ENCODE assay signal across 13 cellular contexts in the genomic region with DNA sequence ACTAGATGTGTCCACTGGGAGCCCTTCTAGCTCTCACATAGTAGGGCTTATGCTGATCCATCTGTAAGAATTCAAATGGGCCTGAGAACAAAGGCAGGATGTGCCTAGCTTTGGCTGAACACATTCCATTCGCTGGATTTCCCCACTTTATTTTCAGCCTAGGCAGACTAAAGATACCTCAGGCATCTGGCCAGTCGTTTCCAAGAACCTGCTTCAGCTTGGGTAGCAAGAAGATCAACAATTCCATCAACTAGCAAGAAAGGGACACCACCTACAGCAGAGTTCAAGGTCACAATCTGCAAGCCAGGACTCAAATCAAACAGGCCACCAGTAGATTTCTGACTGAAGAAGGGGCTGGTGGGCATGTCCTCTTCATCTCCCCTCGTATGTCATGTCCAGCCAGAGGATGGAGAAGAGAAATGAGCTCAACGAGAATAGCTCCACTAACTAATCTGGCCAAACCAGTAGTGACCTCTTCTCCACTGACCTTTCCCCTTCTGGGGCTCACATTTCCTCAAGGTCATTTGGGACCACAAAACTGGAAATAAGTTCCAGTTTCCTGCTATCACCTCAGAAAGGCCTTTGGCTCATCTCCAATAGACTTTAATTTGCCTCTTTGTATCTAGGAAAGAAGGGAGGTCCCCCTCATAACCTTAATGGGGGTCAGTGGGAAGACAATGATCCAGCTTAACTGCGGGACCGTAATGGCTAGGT. TPM values are rescaled to one million over a fixed set of nuclear protein-coding genes. Genes with fewer than 3 reads are reported as not detected.
DNase-seq lines count a peak whose midpoint lies in the region; ATAC-seq, FAIRE-seq and TF ChIP-seq lines count a peak whose summit lies in the region.
"Had no signal": no experiment of that assay in that cellular context is flagged by ENCODE, and none has a peak within 500 bp of the region (broad histone marks: within the 10 kb centered on the region; RNA-seq: fewer than 3 reads in every experiment).

No MANE protein-coding gene starts in this region.

- no peak for TF ChIP-seq CTCF in fibroblast of pulmonary artery (IDR thresholded peaks at IDR 0.05; ENCODE audit: low read length, missing control alignments)
- TF ChIP-seq CTCF in pancreas (IDR thresholded peaks at IDR 0.05): no peak
- TF ChIP-seq CTCF in PC-9 (conservative IDR thresholded peaks at IDR 0.05): no peak

- peak overlapping the region; percentile 67 to 68 for H3K27ac Mint-ChIP-seq in stimulated activated naive CD8-positive, alpha-beta T cell treated with anti-CD3 and anti-CD28 coated beads, Interleukin-15, amount 100 ng/mL, for 72 hours

- no peak overlapping the region for H2AFZ ChIP-seq in PC-9

- no peaks in the 10 kb centered on the region for H3K9me2 ChIP-seq in PC-9 (ENCODE audit: insufficient read depth)

- no peak overlapping the region for H3K4me3 ChIP-seq in fibroblast of pulmonary artery (replicated peaks; ENCODE audit: low read depth, low read length)
- H3K4me3 ChIP-seq in pancreas: no peak overlapping the region
- H3K4me3 ChIP-seq in PC-9: no peak overlapping the region

- H3K4me3 Mint-ChIP-seq in stimulated activated naive CD8-positive, alpha-beta T cell treated with anti-CD3 and anti-CD28 coated beads, Interleukin-15, amount 100 ng/mL, for 72 hours: peak overlapping the region; percentile 22 to 40

- H3K27ac ChIP-seq in pancreas: peak overlapping the region in 3 of 4 donors; percentile 65 to 92 (median 84)
- H3K27ac ChIP-seq in PC-9: no peak overlapping the region

- POLR2A ChIA-PET in PC-9 (lab: Charles Lee; ENCODE audit: unreplicated experiment): no interaction called here

- intact Hi-C loops in pancreas (cut with DNase I) (no loop called here), PC-9 (cut with micrococcal nuclease; ENCODE audit: unreplicated experiment) (no loop called here)

- H3K36me3 ChIP-seq in pancreas: no peaks in the 10 kb centered on the region
- H3K36me3 ChIP-seq in PC-9 (ENCODE audit: low read depth): no peaks in the 10 kb centered on the region

- FAIRE-seq in pancreas (lab: Jason Lieb, UNC): no peak

- no peaks in the 10 kb centered on the region for H3K27me3 Mint-ChIP-seq in stimulated activated naive CD8-positive, alpha-beta T cell treated with anti-CD3 and anti-CD28 coated beads, Interleukin-15, amount 100 ng/mL, for 72 hours

- H4K20me1 ChIP-seq in PC-9 (ENCODE audit: insufficient read depth): no peaks in the 10 kb centered on the region

- H3K4me2 ChIP-seq in PC-9: no peak overlapping the region

- no peaks in the 10 kb centered on the region for H3K9me3 Mint-ChIP-seq in stimulated activated naive CD8-positive, alpha-beta T cell treated with anti-CD3 and anti-CD28 coated beads, Interleukin-15, amount 100 ng/mL, for 72 hours

- H3K27me3 ChIP-seq in pancreas (no peaks in the 10 kb centered on the region), PC-9 (ENCODE audit: insufficient read depth, low read depth) (no peaks in the 10 kb centered on the region)

- 67 to 73% methylated on average over 6 of the region's 6 CpGs for WGBS in pancreas, 2 donors

- H3K4me1 ChIP-seq in pancreas: peaks cover 60 to 83% (median 75%) of the 10 kb centered on the region in 3 donors
- peaks cover 70% of the 10 kb centered on the region for H3K4me1 ChIP-seq in PC-9 (replicated peaks; ENCODE audit: insufficient read depth)

- H3K4me1 Mint-ChIP-seq in stimulated activated naive CD8-positive, alpha-beta T cell treated with anti-CD3 and anti-CD28 coated beads, Interleukin-15, amount 100 ng/mL, for 72 hours: no peaks in the 10 kb centered on the region

- CTCF ChIA-PET in PC-9 (lab: Charles Lee): no interaction called here

- no peaks in the 10 kb centered on the region for H3K79me2 ChIP-seq in PC-9 (ENCODE audit: low read depth)

- peaks cover 46% of the 10 kb centered on the region for H3F3A ChIP-seq in PC-9 (ENCODE audit: insufficient read depth, low read depth)

- BruUV-seq in PC-9 (replicated peaks; lab: Mats Ljungman, UMichigan): no TSS peak

- no peak for DNase-seq in stimulated activated naive CD8-positive, alpha-beta T cell treated with anti-CD3 and anti-CD28 coated beads, Interleukin-15, amount 100 ng/mL, for 72 hours
- no peak for DNase-seq in stimulated activated naive CD8-positive, alpha-beta T cell treated with anti-CD3 and anti-CD28 coated beads, Interleukin-15, Interleukin-2, amounts not matched to agents 100 U/mL and 50 U/mL, for 24 hours
- DNase-seq in fibroblast of pulmonary artery (ENCODE audit: low read depth) (peak; percentile 74), pancreas (peak in 1 of 6 donors; percentile 38), PC-9 (no peak), D341Med (ENCODE audit: low spot score) (no peak)
- DNase-seq: activated CD4-positive, alpha-beta T cell treated with anti-CD3 and anti-CD28 coated beads for 4 hours; C1 segment of cervical spinal cord; foreskin melanocyte; HCEC 1CT had no signal

- H3K9me3 ChIP-seq in pancreas (no peaks in the 10 kb centered on the region), PC-9 (ENCODE audit: insufficient read depth, low read depth) (no peaks in the 10 kb centered on the region)

- ATAC-seq in stimulated activated naive CD8-positive, alpha-beta T cell treated with anti-CD3 and anti-CD28 coated beads, Interleukin-15, amount 100 ng/mL, for 72 hours: no peak
- ATAC-seq in stimulated activated naive CD8-positive, alpha-beta T cell treated with anti-CD3 and anti-CD28 coated beads, Interleukin-15, Interleukin-2, amounts not matched to agents 100 U/mL and 50 U/mL, for 24 hours: no peak
- ATAC-seq in pancreas (no peak), GM19035 (IDR thresholded peaks at IDR 0.05; ENCODE audit: unreplicated experiment) (no peak), GM21390 (IDR thresholded peaks at IDR 0.05; ENCODE audit: unreplicated experiment) (no peak)

RNA-seq across cellular contexts. Expression of gene TXNIP, which starts 14.2 kb away (rescaled TPM):
- total RNA-seq in pancreas (100 to 1,000 TPM; 167 to 491 (median 295) TPM), PC-9 (2021) (95.7 and 131 TPM in 2 replicates)
- polyA plus RNA-seq in pancreas: 100 to 1,000 TPM; 105 to 224 TPM

RNA-seq across cellular contexts. Expression of gene POLR3GL, which starts 17.7 kb away (rescaled TPM):
- 10 to 100 TPM in 1 of 6 donors, 1 to 10 TPM in 5; 3.9 to 10.8 (median 5.7) TPM for total RNA-seq in pancreas
- 10 to 100 TPM; 14.6 to 27.6 TPM for polyA plus RNA-seq in pancreas
- total RNA-seq in PC-9 (2021): 7.2 and 10.6 TPM in 2 replicates

RNA-seq across cellular contexts. Expression of gene ANKRD34A, which starts 17.8 kb away (rescaled TPM):
- total RNA-seq in pancreas (under 1 TPM; 0.04 to 0.28 (median 0.18) TPM), PC-9 (2021) (0.33 and 0.50 TPM in 2 replicates)
- polyA plus RNA-seq in pancreas: under 1 TPM; 0.34 to 0.38 TPM

RNA-seq across cellular contexts. Expression of gene LIX1L, which starts 24.4 kb away (rescaled TPM):
- total RNA-seq in pancreas: 10 to 100 TPM in 1 of 6 donors, 1 to 10 TPM in 5; 3.3 to 10.3 (median 5.8) TPM
- polyA plus RNA-seq in pancreas: 1 to 10 TPM; 2.9 to 6.8 TPM
- total RNA-seq in PC-9 (2021): 0.48 and 0.50 TPM in 2 replicates

RNA-seq across cellular contexts. Expression of gene HJV, which starts 39.4 kb away (rescaled TPM):
- total RNA-seq in pancreas (not detected), PC-9 (2021) (not detected in 2 replicates)
- polyA plus RNA-seq in pancreas: under 1 TPM in 1 of 2 donors, not detected in 1; 0.07 TPM
- total RNA-seq: NCI-H460 had no signal
